In the genomic region with DNA sequence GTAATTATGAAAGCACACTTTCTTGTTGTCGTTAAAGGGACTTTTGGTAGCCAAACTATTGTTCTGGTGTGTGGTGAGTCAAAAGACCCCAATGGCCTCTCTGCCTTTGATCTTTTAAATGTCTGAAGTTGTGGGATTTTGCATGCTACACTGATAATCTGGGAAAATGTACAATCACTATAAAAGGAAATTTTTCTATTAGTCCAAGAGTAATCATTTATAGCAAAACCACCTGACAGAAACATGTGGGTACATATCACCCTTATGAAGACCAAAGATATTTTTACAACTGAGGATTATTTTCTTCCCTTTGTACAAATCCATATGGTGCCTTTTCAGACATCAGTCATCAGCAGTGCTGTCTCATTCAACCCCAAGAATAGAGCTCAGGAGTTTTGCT, we compare ENCODE assay signal across 16 cellular contexts. TPM values are rescaled to one million over a fixed set of nuclear protein-coding genes. Genes with fewer than 3 reads are reported as not detected.
"Had no signal": no experiment of that assay in that cellular context is flagged by ENCODE, and none has a peak within 500 bp of the region (broad histone marks: within the 10 kb centered on the region; RNA-seq: fewer than 3 reads in every experiment).

No MANE protein-coding gene starts in this region.

- H3K36me3 ChIP-seq: right atrium auricular region, suprapubic skin had no signal

- H3K27ac ChIP-seq: dorsolateral prefrontal cortex, right atrium auricular region had no signal

- H3K9me3 ChIP-seq: right atrium auricular region, suprapubic skin had no signal

- H3K27me3 ChIP-seq: right atrium auricular region, suprapubic skin had no signal

- ATAC-seq: natural killer cell treated with Interleukin-12 subunit alpha and Interleukin-12 subunit beta and Interleukin-15 and Interleukin-18, amount 100 ng/mL, for 72 hours; stimulated activated naive CD8-positive, alpha-beta T cell treated with anti-CD3 and anti-CD28 coated beads, Interleukin-15, Interleukin-2, amounts not matched to agents 100 U/mL and 50 U/mL, for 24 hours had no signal

- H3K4me3 ChIP-seq: right atrium auricular region, suprapubic skin had no signal

- DNase-seq: activated CD4-positive, alpha-beta T cell treated with anti-CD3 and anti-CD28 coated beads, Interleukin-2, amount 10 ng/mL, durations not matched to agents 7 days and 5 days; activated CD4-positive, CD25-positive, alpha-beta regulatory T cell; activated naive CD8-positive, alpha-beta T cell treated with anti-CD3 and anti-CD28 coated beads for 36 hours; aorta; dorsolateral prefrontal cortex; erythroblast; hippocampal formation; nucleus accumbens; small intestine; stimulated activated naive CD8-positive, alpha-beta T cell treated with anti-CD3 and anti-CD28 coated beads, Interleukin-15, Interleukin-2, amounts not matched to agents 100 U/mL and 50 U/mL, for 24 hours had no signal

- H3K4me1 ChIP-seq: right atrium auricular region, suprapubic skin had no signal

RNA-seq across cellular contexts. Expression of a gene that starts 13.8 kb away (rescaled TPM):
- total RNA-seq: activated naive CD8-positive, alpha-beta T cell treated with anti-CD3 and anti-CD28 coated beads for 36 hours; cardiac septum; glomerular endothelial cell; right atrium auricular region had no signal
- polyA plus RNA-seq: keratinocyte had no signal
